In the genomic region with DNA sequence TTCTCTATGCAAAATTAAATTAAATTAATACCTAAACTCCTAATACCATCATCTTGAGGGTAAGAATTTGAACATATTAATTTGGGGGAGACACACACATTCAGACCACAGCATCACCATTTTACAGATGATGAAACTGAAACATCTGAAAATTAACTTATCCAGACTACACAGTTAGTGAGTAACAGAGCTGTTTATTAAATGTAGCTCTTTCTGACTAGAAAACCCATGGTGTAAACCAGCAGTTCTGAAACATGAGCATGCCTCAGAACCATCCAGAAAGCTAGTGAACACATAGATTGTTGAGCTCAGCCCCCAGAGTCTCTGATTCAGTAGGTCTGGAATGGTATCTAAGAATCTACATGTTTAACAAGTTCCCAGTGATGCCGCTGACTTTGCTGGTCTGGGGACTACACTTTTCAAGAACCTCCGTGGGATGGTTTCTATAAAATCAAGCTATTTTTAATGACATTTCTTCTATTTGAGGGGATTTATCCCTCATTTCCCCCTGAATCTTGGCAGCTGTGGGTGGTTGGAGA, we compare ENCODE assay signal across 20 cellular contexts.
A peak's percentile ranks its signal among the peaks of the same experiment; 100 is the strongest.
DNase-seq lines count a peak whose midpoint lies in the region; ATAC-seq and TF ChIP-seq lines count a peak whose summit lies in the region.
"Had no signal": no experiment of that assay in that cellular context is flagged by ENCODE, and none has a peak within 500 bp of the region (broad histone marks: within the 10 kb centered on the region; RNA-seq: fewer than 3 reads in every experiment).

No MANE protein-coding gene starts in this region.

- no peak overlapping the region for H3K27ac ChIP-seq in RWPE1
- H3K27ac ChIP-seq: esophagus squamous epithelium, testis had no signal

- peak; percentile 1 for DNase-seq in epithelial cell of esophagus (ENCODE audit: low read depth)
- DNase-seq in NCI-H146 treated with DMSO at 0.1 percent for 48 hours (lab: John Stamatoyannopoulos, UW; ENCODE audit: unreplicated experiment) = no peak
- DNase-seq in effector CD4-positive, alpha-beta T cell = no peak
- DNase-seq in RWPE1 (ENCODE audit: low spot score) = no peak
- DNase-seq: activated CD4-positive, alpha-beta memory T cell treated with anti-CD3 and anti-CD28 coated beads for 36 hours; activated naive CD4-positive, alpha-beta T cell; activated T-cell treated with anti-CD3 and anti-CD28 coated beads for 4 hours; aorta; COR-L47; effector CD8-positive, alpha-beta T cell; esophagus squamous epithelium; glutamatergic neuron; NCI-H1105 treated with DMSO at 0.1 percent for 48 hours; NCI-H526; SHP77; T-helper 1 cell; testis had no signal

- CTCF ChIA-PET in RWPE1 (lab: Yijun Ruan, JAX) = interaction anchor here (0.6 to 0.7 kb wide), 2 partner anchors 10 to 575 kb away, joined by 3 read pairs; no protein-coding TSS in a partner anchor

- no peak for TF ChIP-seq CTCF in epithelial cell of esophagus (IDR thresholded peaks at IDR 0.05; ENCODE audit: insufficient read depth, low read depth, low read length, missing control alignments)
- TF ChIP-seq CTCF in RWPE1 (conservative IDR thresholded peaks at IDR 0.05; ENCODE audit: low read depth) = no peak

- no peak overlapping the region for H3K4me3 ChIP-seq in epithelial cell of esophagus (ENCODE audit: low read length)
- H3K4me3 ChIP-seq: esophagus squamous epithelium, testis had no signal

- ATAC-seq in GM21423 (IDR thresholded peaks at IDR 0.05; ENCODE audit: unreplicated experiment) (peak; percentile 56), HG03432 (IDR thresholded peaks at IDR 0.05; ENCODE audit: unreplicated experiment) (peak; percentile 34), GM21737 (IDR thresholded peaks at IDR 0.05; ENCODE audit: unreplicated experiment) (no peak)

- POLR2A ChIA-PET in RWPE1 (lab: Yijun Ruan, JAX; ENCODE audit: low non-redundant PET) = no interaction called here
